In genomic region chr12:108094250-108094649, GRCh38 we compare ENCODE assay signal across 1 cellular context.
TF ChIP-seq lines count a peak whose summit lies in the region.

No MANE protein-coding gene starts in this region.

TF ChIP-seq in K562, 482 proteins besides CTCF, POLR2A, EP300 and RAD21 (continued from another document):
- TF ChIP-seq ARID4B (CRISPR knock-in tag; IDR thresholded peaks at IDR 0.05) (no peak), ZNF583 (CRISPR knock-in tag; IDR thresholded peaks at IDR 0.05) (no peak), ESRRB (CRISPR knock-in tag; IDR thresholded peaks at IDR 0.05; ENCODE audit: borderline replicate concordance) (no peak), HINFP (tag; conservative IDR thresholded peaks at IDR 0.05; ENCODE audit: low read depth) (no peak), SIX5 (IDR thresholded peaks at IDR 0.05; ENCODE audit: borderline replicate concordance in 1 of 2, insufficient read depth in 1 of 2, low read depth in 1 of 2, low read length in 2 of 2) (no peak), MEIS2 (IDR thresholded peaks at IDR 0.05; ENCODE audit: partially characterized antibody) (peak; percentile 45)
- TF ChIP-seq, protein P1, sequence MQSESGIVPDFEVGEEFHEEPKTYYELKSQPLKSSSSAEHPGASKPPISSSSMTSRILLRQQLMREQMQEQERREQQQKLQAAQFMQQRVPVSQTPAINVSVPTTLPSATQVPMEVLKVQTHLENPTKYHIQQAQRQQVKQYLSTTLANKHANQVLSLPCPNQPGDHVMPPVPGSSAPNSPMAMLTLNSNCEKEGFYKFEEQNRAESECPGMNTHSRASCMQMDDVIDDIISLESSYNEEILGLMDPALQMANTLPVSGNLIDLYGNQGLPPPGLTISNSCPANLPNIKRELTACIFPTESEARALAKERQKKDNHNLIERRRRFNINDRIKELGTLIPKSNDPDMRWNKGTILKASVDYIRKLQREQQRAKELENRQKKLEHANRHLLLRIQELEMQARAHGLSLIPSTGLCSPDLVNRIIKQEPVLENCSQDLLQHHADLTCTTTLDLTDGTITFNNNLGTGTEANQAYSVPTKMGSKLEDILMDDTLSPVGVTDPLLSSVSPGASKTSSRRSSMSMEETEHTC (IDR thresholded peaks at IDR 0.05): no peak
- TF ChIP-seq, protein P2, sequence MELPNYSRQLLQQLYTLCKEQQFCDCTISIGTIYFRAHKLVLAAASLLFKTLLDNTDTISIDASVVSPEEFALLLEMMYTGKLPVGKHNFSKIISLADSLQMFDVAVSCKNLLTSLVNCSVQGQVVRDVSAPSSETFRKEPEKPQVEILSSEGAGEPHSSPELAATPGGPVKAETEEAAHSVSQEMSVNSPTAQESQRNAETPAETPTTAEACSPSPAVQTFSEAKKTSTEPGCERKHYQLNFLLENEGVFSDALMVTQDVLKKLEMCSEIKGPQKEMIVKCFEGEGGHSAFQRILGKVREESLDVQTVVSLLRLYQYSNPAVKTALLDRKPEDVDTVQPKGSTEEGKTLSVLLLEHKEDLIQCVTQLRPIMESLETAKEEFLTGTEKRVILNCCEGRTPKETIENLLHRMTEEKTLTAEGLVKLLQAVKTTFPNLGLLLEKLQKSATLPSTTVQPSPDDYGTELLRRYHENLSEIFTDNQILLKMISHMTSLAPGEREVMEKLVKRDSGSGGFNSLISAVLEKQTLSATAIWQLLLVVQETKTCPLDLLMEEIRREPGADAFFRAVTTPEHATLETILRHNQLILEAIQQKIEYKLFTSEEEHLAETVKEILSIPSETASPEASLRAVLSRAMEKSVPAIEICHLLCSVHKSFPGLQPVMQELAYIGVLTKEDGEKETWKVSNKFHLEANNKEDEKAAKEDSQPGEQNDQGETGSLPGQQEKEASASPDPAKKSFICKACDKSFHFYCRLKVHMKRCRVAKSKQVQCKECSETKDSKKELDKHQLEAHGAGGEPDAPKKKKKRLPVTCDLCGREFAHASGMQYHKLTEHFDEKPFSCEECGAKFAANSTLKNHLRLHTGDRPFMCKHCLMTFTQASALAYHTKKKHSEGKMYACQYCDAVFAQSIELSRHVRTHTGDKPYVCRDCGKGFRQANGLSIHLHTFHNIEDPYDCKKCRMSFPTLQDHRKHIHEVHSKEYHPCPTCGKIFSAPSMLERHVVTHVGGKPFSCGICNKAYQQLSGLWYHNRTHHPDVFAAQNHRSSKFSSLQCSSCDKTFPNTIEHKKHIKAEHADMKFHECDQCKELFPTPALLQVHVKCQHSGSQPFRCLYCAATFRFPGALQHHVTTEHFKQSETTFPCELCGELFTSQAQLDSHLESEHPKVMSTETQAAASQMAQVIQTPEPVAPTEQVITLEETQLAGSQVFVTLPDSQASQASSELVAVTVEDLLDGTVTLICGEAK (IDR thresholded peaks at IDR 0.05): peak; percentile 89
- TF ChIP-seq, protein P2 (CRISPR knock-in tag; IDR thresholded peaks at IDR 0.05): peak; percentile 74; the same call in 1 of the 2 replicates
TF ChIP-seq in K562: peak in this region for 2.
